29 cellular contexts compared by ENCODE assay signal in the genomic region with DNA sequence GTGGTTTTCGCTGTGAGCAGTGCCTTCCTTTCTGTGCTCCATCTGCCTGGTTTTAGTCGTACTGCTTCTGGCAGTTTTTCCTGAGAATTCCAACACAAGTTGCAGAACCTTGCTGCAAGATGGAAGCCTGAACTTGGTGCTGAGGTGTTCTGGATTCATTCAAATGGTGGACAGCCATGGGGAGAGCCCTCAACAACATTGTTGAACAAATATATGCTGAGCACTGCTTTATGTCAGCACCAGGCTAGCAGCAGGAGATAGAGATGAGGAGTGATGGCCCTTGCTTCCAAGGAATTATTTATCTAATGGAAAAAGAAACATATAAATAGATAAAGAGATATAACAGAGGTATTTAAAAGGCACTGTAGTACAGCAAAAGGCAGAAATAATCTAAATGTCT.
"Had no signal": no experiment of that assay in that cellular context is flagged by ENCODE, and none has a peak within 500 bp of the region (broad histone marks: within the 10 kb centered on the region; RNA-seq: fewer than 3 reads in every experiment).

No MANE protein-coding gene starts in this region.

- H3K4me1 Mint-ChIP-seq: WTC11 had no signal

- H3K27ac Mint-ChIP-seq: activated CD8-positive, alpha-beta memory T cell treated with anti-CD3 and anti-CD28 coated beads, Interleukin-2, amount 10 ng/mL, durations not matched to agents 7 days and 5 days; activated naive CD4-positive, alpha-beta T cell treated with anti-CD3 and anti-CD28 coated beads, Interleukin-2, amount 50 U/mL, for 72 hours; activated naive CD8-positive, alpha-beta T cell treated with anti-CD3 and anti-CD28 coated beads, Interleukin-2, amount 50 U/mL, for 24 hours; T-helper 1 cell treated with Interleukin-12 subunit alpha and Interleukin-12 subunit beta and Interleukin-4 antibody, amounts not matched to agents 30 μg/mL and 1 μg/mL, for 36 hours; WTC11 had no signal

- H3K4me1 ChIP-seq: SJCRH30 had no signal

- H3K36me3 Mint-ChIP-seq: activated naive CD4-positive, alpha-beta T cell treated with anti-CD3 and anti-CD28 coated beads, Interleukin-2, amount 50 U/mL, for 72 hours; WTC11 had no signal

- DNase-seq: activated CD4-positive, alpha-beta T cell treated with anti-CD3 and anti-CD28 coated beads for 48 hours; activated CD4-positive, alpha-beta T cell treated with anti-CD3 and anti-CD28 coated beads, Interleukin-2, amount 50 U/mL, for 4 hours; activated CD4-positive, CD25-positive, alpha-beta regulatory T cell treated with anti-CD3 and anti-CD28 coated beads, Interleukin-2, amount 50 U/mL, for 72 hours; activated CD8-positive, alpha-beta memory T cell treated with anti-CD3 and anti-CD28 coated beads, Interleukin-2, amount 10 ng/mL, durations not matched to agents 7 days and 5 days; activated effector memory CD4-positive, alpha-beta T cell treated with anti-CD3 and anti-CD28 coated beads, Interleukin-2, amount 50 U/mL, for 16 hours; activated naive CD4-positive, alpha-beta T cell treated with Interleukin-2 at 50 U/mL for 16 hours; activated naive CD8-positive, alpha-beta T cell treated with anti-CD3 and anti-CD28 coated beads, Interleukin-2, amount 50 U/mL, for 24 hours; activated T-cell treated with anti-CD3 and anti-CD28 coated beads, Interleukin-2, amount 50 U/mL, for 4 hours; amygdala; brain microvascular endothelial cell; NCI-H1105 treated with DMSO at 0.1 percent for 48 hours; NCI-H146; NCI-H187 treated with DMSO at 0.1 percent for 48 hours; NCI-H2081 treated with DMSO at 0.1 percent for 48 hours; NCI-H2171; NCI-H2227 treated with DMSO at 0.1 percent for 48 hours; NCI-H446 treated with DMSO at 0.1 percent for 48 hours; NCI-H524 treated with DMSO at 0.1 percent for 48 hours; NCI-H774; NK-92 treated with Interleukin-12 subunit alpha and Interleukin-12 subunit beta, amount 100 ng/mL, for 24 hours; OCI-M1; Right ventricle myocardium superior; SJCRH30 had no signal

- ATAC-seq: activated CD8-positive, alpha-beta memory T cell treated with anti-CD3 and anti-CD28 coated beads, Interleukin-2, amount 10 ng/mL, durations not matched to agents 7 days and 5 days; activated naive CD4-positive, alpha-beta T cell treated with anti-CD3 and anti-CD28 coated beads, Interleukin-2, amount 50 U/mL, for 72 hours; activated naive CD8-positive, alpha-beta T cell treated with anti-CD3 and anti-CD28 coated beads, Interleukin-2, amount 50 U/mL, for 24 hours; activated T-cell treated with anti-CD3 and anti-CD28 coated beads, Interleukin-2, amount 50 U/mL, for 4 hours; Panc1; WTC11 had no signal

- H3K4me3 ChIP-seq: cardiac muscle cell, SJCRH30 had no signal

- H3K27ac ChIP-seq: brain microvascular endothelial cell, cardiac muscle cell, RWPE1, SJCRH30 had no signal

- H3K27me3 ChIP-seq: brain microvascular endothelial cell, cardiac muscle cell, SJCRH30 had no signal

- H3K9me3 ChIP-seq: SJCRH30 had no signal

- H3K9me3 Mint-ChIP-seq: activated naive CD4-positive, alpha-beta T cell treated with anti-CD3 and anti-CD28 coated beads, Interleukin-2, amount 50 U/mL, for 72 hours; activated T-cell treated with anti-CD3 and anti-CD28 coated beads, Interleukin-2, amount 50 U/mL, for 4 hours had no signal

- H3K4me3 Mint-ChIP-seq: activated CD8-positive, alpha-beta memory T cell treated with anti-CD3 and anti-CD28 coated beads, Interleukin-2, amount 10 ng/mL, durations not matched to agents 7 days and 5 days; activated naive CD8-positive, alpha-beta T cell treated with anti-CD3 and anti-CD28 coated beads, Interleukin-2, amount 50 U/mL, for 24 hours; activated T-cell treated with anti-CD3 and anti-CD28 coated beads, Interleukin-2, amount 50 U/mL, for 4 hours; T-helper 1 cell treated with Interleukin-12 subunit alpha and Interleukin-12 subunit beta and Interleukin-4 antibody, amounts not matched to agents 30 μg/mL and 1 μg/mL, for 36 hours; WTC11 had no signal

- H3K36me3 ChIP-seq: brain microvascular endothelial cell, cardiac muscle cell, SJCRH30 had no signal
